Comparison of ENCODE assay signal across 9 cellular contexts in genomic region chr9:105114956-105115728, GRCh38.
A peak's percentile ranks its signal among the peaks of the same experiment; 100 is the strongest.
DNase-seq lines count a peak whose midpoint lies in the region; ATAC-seq and TF ChIP-seq lines count a peak whose summit lies in the region.
"Had no signal": no experiment of that assay in that cellular context is flagged by ENCODE, and none has a peak within 500 bp of the region (broad histone marks: within the 10 kb centered on the region; RNA-seq: fewer than 3 reads in every experiment).

No MANE protein-coding gene starts in this region.

- no peaks in the 10 kb centered on the region for H3K9me3 ChIP-seq in Peyer's patch

- ATAC-seq in HG03060 (IDR thresholded peaks at IDR 0.05; ENCODE audit: low read depth, unreplicated experiment) = peak; percentile 75
- ATAC-seq in stimulated activated naive CD8-positive, alpha-beta T cell treated with anti-CD3 and anti-CD28 coated beads, Interleukin-15, Interleukin-2, amounts not matched to agents 100 U/mL and 50 U/mL, for 24 hours = peak; percentile 63

- no peak overlapping the region for H3K27ac ChIP-seq in Peyer's patch
- H3K27ac ChIP-seq: VCaP had no signal

- no peaks in the 10 kb centered on the region for H3K36me3 ChIP-seq in Peyer's patch

- TF ChIP-seq CTCF in Peyer's patch (IDR thresholded peaks at IDR 0.05) (no peak), fibroblast of pulmonary artery (IDR thresholded peaks at IDR 0.05; ENCODE audit: low read length, missing control alignments) (no peak)

- no peak for TF ChIP-seq POLR2A in Peyer's patch (IDR thresholded peaks at IDR 0.05)

- H3K4me1 ChIP-seq in Peyer's patch = no peaks in the 10 kb centered on the region

- H3K27me3 ChIP-seq in Peyer's patch = no peaks in the 10 kb centered on the region

- H3K4me3 ChIP-seq in Peyer's patch = no peak overlapping the region
- no peak overlapping the region for H3K4me3 ChIP-seq in fibroblast of pulmonary artery (replicated peaks; ENCODE audit: low read depth, low read length)

- peak; percentile 19 for DNase-seq in activated T-cell treated with anti-CD3 and anti-CD28 coated beads for 48 hours (ENCODE audit: low read depth)
- no peak for DNase-seq in activated T-cell treated with anti-CD3 and anti-CD28 coated beads for 4 hours
- peak in 2 of 3 donors; percentile 59 to 77 for DNase-seq in Peyer's patch
- peak; percentile 57 for DNase-seq in fibroblast of pulmonary artery (ENCODE audit: low read depth)
- peak; percentile 34 for DNase-seq in stimulated activated naive CD8-positive, alpha-beta T cell treated with anti-CD3 and anti-CD28 coated beads, Interleukin-15, Interleukin-2, amounts not matched to agents 100 U/mL and 50 U/mL, for 24 hours
- no peak for DNase-seq in ecto neural progenitor cell (ENCODE audit: low spot score)
- no peak for DNase-seq in inferior parietal cortex (ENCODE audit: extremely low spot score)

Comparison
In these comparisons a context has a peak if more than half of its experiments do, and no peak if none do; other contexts are left out.
1. DNase-seq: peak in activated T-cell treated with anti-CD3 and anti-CD28 coated beads for 48 hours (single experiment), Peyer's patch (2 of 3), fibroblast of pulmonary artery (single experiment) and stimulated activated naive CD8-positive, alpha-beta T cell treated with anti-CD3 and anti-CD28 coated beads, Interleukin-15, Interleukin-2, amounts not matched to agents 100 U/mL and 50 U/mL, for 24 hours (single experiment); none in activated T-cell treated with anti-CD3 and anti-CD28 coated beads for 4 hours (single experiment), ecto neural progenitor cell (single experiment) and inferior parietal cortex (single experiment).